ENCODE assay signal across 10 cellular contexts in the genomic region with DNA sequence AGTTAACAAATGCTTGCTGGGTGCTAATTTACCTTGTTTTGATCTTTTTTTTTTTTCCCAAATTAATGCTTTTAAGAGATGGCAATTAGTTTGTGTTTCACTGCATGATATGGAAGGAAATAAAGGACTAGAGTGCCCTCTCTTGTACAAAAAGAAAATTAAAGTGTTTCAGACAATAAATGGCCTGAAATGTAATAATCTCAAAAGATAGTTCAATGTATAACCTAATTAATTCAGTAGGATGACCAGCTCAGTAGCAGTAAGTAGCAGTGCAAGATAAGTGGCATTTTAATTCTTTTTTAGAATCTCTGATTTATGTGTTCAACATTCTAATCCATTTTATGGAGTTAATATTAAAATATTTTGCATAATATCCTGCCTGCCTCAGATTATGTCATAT. TPM values are rescaled to one million over a fixed set of nuclear protein-coding genes. Genes with fewer than 3 reads are reported as not detected.
DNase-seq lines count a peak whose midpoint lies in the region; ATAC-seq lines count a peak whose summit lies in the region.
"Had no signal": no experiment of that assay in that cellular context is flagged by ENCODE, and none has a peak within 500 bp of the region (broad histone marks: within the 10 kb centered on the region; RNA-seq: fewer than 3 reads in every experiment).

No MANE protein-coding gene starts in this region.

- DNase-seq in NCI-H2081 (lab: John Stamatoyannopoulos, UW): peak; percentile 7 to 25
- DNase-seq in NCI-H2081 treated with DMSO at 0.1 percent for 48 hours (lab: John Stamatoyannopoulos, UW): no peak
- DNase-seq in NCI-H82 (lab: John Stamatoyannopoulos, UW): peak; percentile 33
- DNase-seq in dermis blood vessel endothelial cell: peak; percentile 34
- DNase-seq in renal cortical epithelial cell (ENCODE audit: low read depth): peak; percentile 53
- DNase-seq in NK-92 treated with Interleukin-12 subunit alpha and Interleukin-12 subunit beta, amount 100 ng/mL, for 24 hours (lab: John Stamatoyannopoulos, UW): no peak
- DNase-seq: activated B cell treated with CpG ODN at 0.5 μM for 24 hours had no signal

- ATAC-seq in GM18502 (IDR thresholded peaks at IDR 0.05; ENCODE audit: poor library complexity, unreplicated experiment) (no peak), HG03565 (IDR thresholded peaks at IDR 0.05; ENCODE audit: unreplicated experiment) (no peak)

RNA-seq across cellular contexts. Expression of a gene that starts 39.9 kb away (rescaled TPM):
- total RNA-seq in dermis blood vessel endothelial cell (0.17 TPM in 1 of 2 replicates, not detected in the other), renal cortical epithelial cell (not detected in 2 replicates)
- total RNA-seq: Daoy had no signal

Comparison
In these comparisons a context has a peak if more than half of its experiments do, and no peak if none do; other contexts are left out.
1. DNase-seq: peak in NCI-H2081 (2 of 2), NCI-H82 (single experiment), dermis blood vessel endothelial cell (single experiment) and renal cortical epithelial cell (single experiment); none in NCI-H2081 treated with DMSO at 0.1 percent for 48 hours (single experiment) and NK-92 treated with Interleukin-12 subunit alpha and Interleukin-12 subunit beta, amount 100 ng/mL, for 24 hours (single experiment).